In genomic region chr22:33053323-33053722, GRCh38 we compare ENCODE assay signal across 22 cellular contexts. TPM values are rescaled to one million over a fixed set of nuclear protein-coding genes. Genes with fewer than 3 reads are reported as not detected.
"Had no signal": no experiment of that assay in that cellular context is flagged by ENCODE, and none has a peak within 500 bp of the region (broad histone marks: within the 10 kb centered on the region; RNA-seq: fewer than 3 reads in every experiment).

No MANE protein-coding gene starts in this region.

- H3K36me3 ChIP-seq: neutrophil, spleen, stomach, thoracic aorta, transverse colon had no signal

- H2AFZ ChIP-seq: hepatocyte had no signal

- H3K79me2 ChIP-seq: hepatocyte had no signal

- H3K4me3 ChIP-seq: hepatocyte, psoas muscle, spleen, stomach, thoracic aorta, transverse colon had no signal

- H3K4me3 Mint-ChIP-seq: naive thymus-derived CD4-positive, alpha-beta T cell; nephron progenitor cell had no signal

- H3K4me2 ChIP-seq: hepatocyte had no signal

- H3K4me1 ChIP-seq: foreskin keratinocyte, psoas muscle had no signal

- H3K9me3 ChIP-seq: neutrophil, psoas muscle, spleen, stomach, thoracic aorta, transverse colon had no signal

- H3K36me3 Mint-ChIP-seq: naive thymus-derived CD4-positive, alpha-beta T cell had no signal

- H3K27ac Mint-ChIP-seq: naive thymus-derived CD4-positive, alpha-beta T cell; nephron progenitor cell had no signal

- H3K27ac ChIP-seq: foreskin keratinocyte, hepatocyte, neutrophil, psoas muscle, spleen, stomach, thoracic aorta, transverse colon had no signal

- DNase-seq: effector memory CD4-positive, alpha-beta T cell; foreskin keratinocyte; head of caudate nucleus; islet precursor cell; mammary epithelial cell; naive thymus-derived CD4-positive, alpha-beta T cell; nephron progenitor cell; psoas muscle; retina; spleen; stimulated activated CD4-positive, alpha-beta T cell treated with anti-CD3 and anti-CD28 coated beads, Interleukin-15, amount 100 ng/mL, for 24 hours; stimulated activated CD4-positive, alpha-beta T cell treated with anti-CD3 and anti-CD28 coated beads, Interleukin-1b, Interleukin-23, amount 100 ng/mL, for 48 hours; stimulated activated CD4-positive, alpha-beta T cell treated with anti-CD3 and anti-CD28 coated beads, Interleukin-4, amount 100 ng/mL, for 24 hours; stimulated activated naive CD4-positive, alpha-beta T cell; stomach; transverse colon had no signal

- H3K9me3 Mint-ChIP-seq: naive thymus-derived CD4-positive, alpha-beta T cell; nephron progenitor cell had no signal

RNA-seq across cellular contexts. Expression of gene SYN3, which starts 4.9 kb away (rescaled TPM):
- total RNA-seq: epithelial cell of proximal tubule; foreskin keratinocyte; mammary epithelial cell; mononuclear cell; naive thymus-derived CD4-positive, alpha-beta T cell; osteoblast; thoracic aorta had no signal
- polyA plus RNA-seq: foreskin keratinocyte; mammary epithelial cell; naive thymus-derived CD4-positive, alpha-beta T cell; stomach had no signal
